In genomic region chr1:27360159-27361043, GRCh38 we compare ENCODE assay signal across 8 cellular contexts. TPM values are rescaled to one million over a fixed set of nuclear protein-coding genes. Genes with fewer than 3 reads are reported as not detected.
A peak's percentile ranks its signal among the peaks of the same experiment; 100 is the strongest.
DNase-seq lines count a peak whose midpoint lies in the region; ATAC-seq and TF ChIP-seq lines count a peak whose summit lies in the region.
"Had no signal": no experiment of that assay in that cellular context is flagged by ENCODE, and none has a peak within 500 bp of the region (broad histone marks: within the 10 kb centered on the region; RNA-seq: fewer than 3 reads in every experiment).

No MANE protein-coding gene starts in this region.

- H3K27me3 ChIP-seq in naive thymus-derived CD4-positive, alpha-beta T cell (ENCODE audit: control insufficient read depth in 2 of 2, insufficient read depth in 2 of 2, low read length in 2 of 2), result no peaks in the 10 kb centered on the region
- H3K27me3 ChIP-seq in HAP-1 (ENCODE audit: low read depth), result no peaks in the 10 kb centered on the region

- H3K36me3 ChIP-seq in naive thymus-derived CD4-positive, alpha-beta T cell (ENCODE audit: control insufficient read depth in 2 of 3, insufficient read depth in 3 of 3, low read length in 3 of 3), result peaks cover 0 to 1% (median 0%) of the 10 kb centered on the region in 3 experiments
- peaks cover 5% of the 10 kb centered on the region; the same call in 1 of the 2 replicates for H3K36me3 ChIP-seq in HAP-1 (replicated peaks)

- in situ Hi-C loops in GM13977 (cut with MboI; ENCODE audit: low pct_unique_long_range_greater_than_20kb, low sequenced_read_pairs, unreplicated experiment) (no loop called here), HAP-1 (cut with MboI; ENCODE audit: low sequenced_read_pairs) (no loop called here)

- no peaks in the 10 kb centered on the region for H3K9me3 ChIP-seq in naive thymus-derived CD4-positive, alpha-beta T cell (ENCODE audit: control insufficient read depth in 2 of 3, low read length in 3 of 3)
- no peaks in the 10 kb centered on the region for H3K9me3 ChIP-seq in HAP-1

- peak overlapping the region; percentile 63 for H3K4me3 Mint-ChIP-seq in activated naive CD4-positive, alpha-beta T cell treated with anti-CD3 and anti-CD28 coated beads for 36 hours
- peak overlapping the region; percentile 59 to 91 (median 72) for H3K4me3 Mint-ChIP-seq in naive thymus-derived CD4-positive, alpha-beta T cell

- CTCF ChIA-PET in activated naive CD4-positive, alpha-beta T cell treated with anti-CD3 and anti-CD28 coated beads for 36 hours (lab: Charles Lee), result interaction anchor here (0.9 to 5.2 kb wide), 4 partner anchors 15 to 35 kb away, joined by 3 to 38 read pairs (median 4); no protein-coding TSS in a partner anchor
- CTCF ChIA-PET in naive thymus-derived CD4-positive, alpha-beta T cell (lab: Charles Lee), result interaction anchor here (1.3 to 5.0 kb wide), 3 partner anchors 27 to 30 kb away, joined by 7 to 44 read pairs (median 8); no protein-coding TSS in a partner anchor

- POLR2A ChIA-PET in naive thymus-derived CD4-positive, alpha-beta T cell (lab: Charles Lee), result interaction anchor here (0.7 to 9.2 kb wide), 3 partner anchors 16 to 28 kb away, joined by 3 to 111 read pairs (median 15); partner anchors contain the start of gene SYTL1

- no peak overlapping the region for H3K27ac Mint-ChIP-seq in activated naive CD4-positive, alpha-beta T cell treated with anti-CD3 and anti-CD28 coated beads for 36 hours
- H3K27ac Mint-ChIP-seq in naive thymus-derived CD4-positive, alpha-beta T cell, result peak overlapping the region in 8 of 9 donors; percentile 2 to 90 (median 20)

- peak; percentile 28 for ATAC-seq in naive thymus-derived CD4-positive, alpha-beta T cell
- ATAC-seq in HG02852 (IDR thresholded peaks at IDR 0.05; ENCODE audit: unreplicated experiment) (no peak), HG03159 (IDR thresholded peaks at IDR 0.05; ENCODE audit: unreplicated experiment) (no peak)

- peaks cover 43 to 45% of the 10 kb centered on the region in 2 donors for H3K4me1 ChIP-seq in naive thymus-derived CD4-positive, alpha-beta T cell (ENCODE audit: control insufficient read depth in 2 of 2, insufficient read depth in 2 of 2, low read length in 2 of 2)
- peaks cover 3% of the 10 kb centered on the region; the same call in 1 of the 2 replicates for H3K4me1 ChIP-seq in HAP-1

- H3K9me3 Mint-ChIP-seq in activated naive CD4-positive, alpha-beta T cell treated with anti-CD3 and anti-CD28 coated beads for 36 hours, result no peaks in the 10 kb centered on the region
- H3K9me3 Mint-ChIP-seq in naive thymus-derived CD4-positive, alpha-beta T cell, result peaks cover 0 to 3% (median 0%) of the 10 kb centered on the region in 11 donors

- peak overlapping the region; percentile 50 for H3K4me3 ChIP-seq in naive thymus-derived CD4-positive, alpha-beta T cell (ENCODE audit: low read length)
- H3K4me3 ChIP-seq in HAP-1, result no peak overlapping the region

- peak overlapping the region; percentile 50 for H3K27ac ChIP-seq in naive thymus-derived CD4-positive, alpha-beta T cell (ENCODE audit: low read depth, low read length)
- H3K27ac ChIP-seq: KMS-11 had no signal

- peak; percentile 71 for DNase-seq in GM13977 (ENCODE audit: low spot score)
- peak; percentile 34 for DNase-seq in activated naive CD4-positive, alpha-beta T cell treated with anti-CD3 and anti-CD28 coated beads for 36 hours
- DNase-seq in naive thymus-derived CD4-positive, alpha-beta T cell, result peak in 7 of 9 donors; percentile 26 to 57 (median 39)
- DNase-seq in HAP-1 (ENCODE audit: low spot score in 2 of 2), result no peak
- DNase-seq: EL had no signal

- no peaks in the 10 kb centered on the region for H3K36me3 Mint-ChIP-seq in activated naive CD4-positive, alpha-beta T cell treated with anti-CD3 and anti-CD28 coated beads for 36 hours (ENCODE audit: low read depth)
- peaks cover 0 to 8% (median 0%) of the 10 kb centered on the region in 5 donors for H3K36me3 Mint-ChIP-seq in naive thymus-derived CD4-positive, alpha-beta T cell

- intact Hi-C loops in activated naive CD4-positive, alpha-beta T cell treated with anti-CD3 and anti-CD28 coated beads for 36 hours (cut with micrococcal nuclease), result no loop called here
- intact Hi-C loops in naive thymus-derived CD4-positive, alpha-beta T cell (cut with micrococcal nuclease), result no loop called here

- peaks cover 49% of the 10 kb centered on the region for H3K4me1 Mint-ChIP-seq in activated naive CD4-positive, alpha-beta T cell treated with anti-CD3 and anti-CD28 coated beads for 36 hours (ENCODE audit: low read depth)
- peaks cover 27 to 64% (median 49%) of the 10 kb centered on the region in 7 donors for H3K4me1 Mint-ChIP-seq in naive thymus-derived CD4-positive, alpha-beta T cell

- H3K27me3 Mint-ChIP-seq in activated naive CD4-positive, alpha-beta T cell treated with anti-CD3 and anti-CD28 coated beads for 36 hours (ENCODE audit: low read depth), result no peaks in the 10 kb centered on the region
- H3K27me3 Mint-ChIP-seq in naive thymus-derived CD4-positive, alpha-beta T cell, result no peaks in the 10 kb centered on the region

- no peak for TF ChIP-seq CTCF in GM13977 (IDR thresholded peaks at IDR 0.05; ENCODE audit: extremely low read depth, insufficient read depth, missing control alignments)

RNA-seq across cellular contexts. Expression of gene MAP3K6, which starts 6.4 kb away (rescaled TPM):
- total RNA-seq in activated naive CD4-positive, alpha-beta T cell treated with anti-CD3 and anti-CD28 coated beads for 36 hours, result 1 to 10 TPM; 5.2 to 5.3 TPM
- total RNA-seq in naive thymus-derived CD4-positive, alpha-beta T cell, result 10 to 100 TPM; 13.0 to 17.0 (median 15.2) TPM
- polyA plus RNA-seq in naive thymus-derived CD4-positive, alpha-beta T cell, result 1 to 10 TPM; 5.9 to 6.6 TPM

RNA-seq across cellular contexts. Expression of gene FCN3, which starts 14.2 kb away (rescaled TPM):
- not detected for total RNA-seq in activated naive CD4-positive, alpha-beta T cell treated with anti-CD3 and anti-CD28 coated beads for 36 hours
- total RNA-seq in naive thymus-derived CD4-positive, alpha-beta T cell, result not detected
- not detected for polyA plus RNA-seq in naive thymus-derived CD4-positive, alpha-beta T cell

RNA-seq across cellular contexts. Expression of gene SYTL1, which starts 18.6 kb away (rescaled TPM):
- total RNA-seq in activated naive CD4-positive, alpha-beta T cell treated with anti-CD3 and anti-CD28 coated beads for 36 hours, result 10 to 100 TPM; 28.5 to 29.2 TPM
- 100 to 1,000 TPM; 107 to 172 (median 136) TPM for total RNA-seq in naive thymus-derived CD4-positive, alpha-beta T cell
- 100 to 1,000 TPM in 1 of 2 donors, 10 to 100 TPM in 1; 93.0 to 105 TPM for polyA plus RNA-seq in naive thymus-derived CD4-positive, alpha-beta T cell

RNA-seq across cellular contexts. Expression of gene CD164L2, which starts 22.7 kb away (rescaled TPM):
- not detected for total RNA-seq in activated naive CD4-positive, alpha-beta T cell treated with anti-CD3 and anti-CD28 coated beads for 36 hours
- total RNA-seq in naive thymus-derived CD4-positive, alpha-beta T cell, result under 1 TPM in 1 of 5 experiments, not detected in 4; 0.24 TPM
- polyA plus RNA-seq in naive thymus-derived CD4-positive, alpha-beta T cell, result not detected

RNA-seq across cellular contexts. Expression of gene GPR3, which starts 32.0 kb away (rescaled TPM):
- total RNA-seq in activated naive CD4-positive, alpha-beta T cell treated with anti-CD3 and anti-CD28 coated beads for 36 hours, result under 1 TPM; 0.64 to 0.74 TPM
- total RNA-seq in naive thymus-derived CD4-positive, alpha-beta T cell, result under 1 TPM in 3 of 5 experiments, not detected in 2; 0.24 to 0.93 (median 0.45) TPM
- under 1 TPM; 0.09 to 0.13 TPM for polyA plus RNA-seq in naive thymus-derived CD4-positive, alpha-beta T cell

Comparison
In these comparisons a context has a peak if more than half of its experiments do, and no peak if none do; other contexts are left out.
1. DNase-seq: peak in GM13977 (single experiment), activated naive CD4-positive, alpha-beta T cell treated with anti-CD3 and anti-CD28 coated beads for 36 hours (single experiment) and naive thymus-derived CD4-positive, alpha-beta T cell (7 of 9); none in HAP-1 (0 of 2).